In the genomic region with DNA sequence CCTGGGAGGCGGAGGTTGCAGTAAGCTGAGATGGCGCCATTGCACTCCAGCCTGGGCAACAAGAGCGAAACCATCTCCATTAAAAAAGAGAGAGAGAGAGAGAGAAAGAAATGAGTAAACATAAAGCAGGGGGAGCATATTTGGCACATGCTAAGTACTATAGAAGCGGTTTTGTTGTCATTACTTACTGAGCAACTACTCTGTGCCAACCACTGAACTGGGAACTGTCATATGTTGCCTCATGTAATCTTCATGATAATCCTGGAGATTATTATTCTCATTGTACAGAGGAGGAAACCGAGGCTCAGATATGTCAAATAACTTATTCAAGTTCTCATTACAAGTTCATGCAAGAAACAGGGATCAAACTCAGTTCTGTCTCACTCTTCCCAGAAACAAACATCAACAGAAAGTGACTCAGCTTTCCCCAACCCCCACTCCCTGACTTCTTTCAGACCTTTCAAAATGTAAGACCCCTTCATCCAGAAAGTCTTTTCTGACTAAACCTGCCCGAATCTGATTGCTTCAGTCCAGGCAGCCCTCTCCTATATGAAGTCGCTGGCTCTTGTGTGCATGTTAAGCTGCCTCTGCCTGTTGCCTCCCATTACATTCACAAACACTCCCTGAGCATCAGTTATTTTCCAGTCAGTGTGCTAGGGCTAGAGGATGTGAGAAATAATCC, we compare ENCODE assay signal across 24 cellular contexts. TPM values are rescaled to one million over a fixed set of nuclear protein-coding genes. Genes with fewer than 3 reads are reported as not detected.
DNase-seq lines count a peak whose midpoint lies in the region; ATAC-seq and TF ChIP-seq lines count a peak whose summit lies in the region.
"Had no signal": no experiment of that assay in that cellular context is flagged by ENCODE, and none has a peak within 500 bp of the region (broad histone marks: within the 10 kb centered on the region; RNA-seq: fewer than 3 reads in every experiment).

No MANE protein-coding gene starts in this region.

- H4K8ac ChIP-seq in mesenchymal stem cell (ENCODE audit: low read length) = no peak overlapping the region

- H3K27me3 Mint-ChIP-seq in MCF 10A (ENCODE audit: insufficient read depth, unreplicated experiment) = no peaks in the 10 kb centered on the region
- H3K27me3 Mint-ChIP-seq in activated T-helper 17 cell treated with anti-CD3 and anti-CD28 coated beads, Interleukin-2, amount 50 U/mL, for 72 hours = no peaks in the 10 kb centered on the region

- peaks cover 100% of the 10 kb centered on the region for H3K36me3 Mint-ChIP-seq in MCF 10A (ENCODE audit: insufficient read depth, unreplicated experiment)
- H3K36me3 Mint-ChIP-seq in activated T-helper 17 cell treated with anti-CD3 and anti-CD28 coated beads, Interleukin-2, amount 50 U/mL, for 72 hours (ENCODE audit: low read depth) = no peaks in the 10 kb centered on the region

- no peak overlapping the region for H3K23ac ChIP-seq in mesenchymal stem cell (ENCODE audit: low read length in 2 of 2)

- H3K27me3 ChIP-seq in breast epithelium (no peaks in the 10 kb centered on the region), mesenchymal stem cell (ENCODE audit: control insufficient read depth in 1 of 2, insufficient read depth in 1 of 2, low read length in 2 of 2) (no peaks in the 10 kb centered on the region)

- 88% methylated on average over 6 of the region's 7 CpGs for WGBS in mesenchymal stem cell

- intact Hi-C loops in MCF 10A (cut with micrococcal nuclease) = no loop called here
- intact Hi-C loops in breast epithelium (cut with DNase I; ENCODE audit: low total_unique reads) = no loop called here

- H2AK5ac ChIP-seq in mesenchymal stem cell (ENCODE audit: low read length, severe bottlenecking) = no peak overlapping the region

- DNase-seq in MCF 10A (ENCODE audit: unreplicated experiment) (no peak), breast epithelium (ENCODE audit: low spot score in 2 of 2) (no peak), mesenchymal stem cell (peak; percentile 43), amniotic stem cell (lab: John Stamatoyannopoulos, UW) (no peak), NCI-H2196 treated with DMSO at 0.1 percent for 48 hours (lab: John Stamatoyannopoulos, UW; ENCODE audit: unreplicated experiment) (no peak), NCI-H1694 (lab: John Stamatoyannopoulos, UW) (no peak)
- DNase-seq: ACHN; DMS 273 treated with DMSO at 0.1 percent for 48 hours; GDM1; NCI-H1048; NCI-H1436; NCI-H2029 treated with DMSO at 0.1 percent for 48 hours; NCI-H2171; NCI-H446 treated with DMSO at 0.1 percent for 48 hours; NCI-H69; NK-92 treated with Interleukin-12 subunit alpha and Interleukin-12 subunit beta, amount 100 ng/mL, for 24 hours; SHP77 treated with DMSO at 0.1 percent for 48 hours; SK-N-SH had no signal

- H3K4ac ChIP-seq in mesenchymal stem cell (ENCODE audit: low read depth in 1 of 2, low read length in 2 of 2) = no peak overlapping the region

- CTCF ChIA-PET in MCF 10A (lab: Yijun Ruan, JAX) = interaction anchor here (0.7 to 10.9 kb wide), 16 partner anchors 10 to 169 kb away, joined by 3 to 140 read pairs (median 7); a partner anchor contains a TSS

- no peak overlapping the region for H2BK5ac ChIP-seq in mesenchymal stem cell (ENCODE audit: low read depth, low read length, poor library complexity, severe bottlenecking)

- TF ChIP-seq POLR2A in breast epithelium (IDR thresholded peaks at IDR 0.05) = no peak

- no peak overlapping the region for H4K91ac ChIP-seq in mesenchymal stem cell (ENCODE audit: low read length)

- no peak overlapping the region for H2BK120ac ChIP-seq in mesenchymal stem cell (ENCODE audit: low read depth, low read length)

- no peak overlapping the region for H2BK12ac ChIP-seq in mesenchymal stem cell (ENCODE audit: low read length in 2 of 2)

- POLR2A ChIA-PET in MCF 10A (lab: Yijun Ruan, JAX) = interaction anchor here (1.1 to 5.9 kb wide), 9 partner anchors 10 to 61 kb away, joined by 3 to 52 read pairs (median 3); no protein-coding TSS in a partner anchor

- H3K27ac Mint-ChIP-seq in MCF 10A (ENCODE audit: low read depth, unreplicated experiment) = no peak overlapping the region
- peak overlapping the region; percentile 52 for H3K27ac Mint-ChIP-seq in activated T-helper 17 cell treated with anti-CD3 and anti-CD28 coated beads, Interleukin-2, amount 50 U/mL, for 72 hours

- H3K4me1 ChIP-seq in breast epithelium (no peaks in the 10 kb centered on the region), mesenchymal stem cell (ENCODE audit: control insufficient read depth, insufficient read depth, low read depth, low read length) (peaks cover 28% of the 10 kb centered on the region)
- H3K4me1 ChIP-seq: HAP-1 had no signal

- no peak overlapping the region for H3K27ac ChIP-seq in breast epithelium
- H3K27ac ChIP-seq in mesenchymal stem cell (ENCODE audit: low read length, poor library complexity, severe bottlenecking) = no peak overlapping the region
- H3K27ac ChIP-seq: C4-2B, HL-60 had no signal

- no peak overlapping the region for H3K14ac ChIP-seq in mesenchymal stem cell (ENCODE audit: low read length in 2 of 2)

- no peak overlapping the region for H2BK15ac ChIP-seq in mesenchymal stem cell (ENCODE audit: low read depth, poor library complexity, severe bottlenecking)

- H3K4me3 Mint-ChIP-seq in MCF 10A (ENCODE audit: unreplicated experiment) = no peak overlapping the region
- H3K4me3 Mint-ChIP-seq in activated T-helper 17 cell treated with anti-CD3 and anti-CD28 coated beads, Interleukin-2, amount 50 U/mL, for 72 hours = peak overlapping the region; percentile 10

- ATAC-seq in activated T-helper 17 cell treated with anti-CD3 and anti-CD28 coated beads, Interleukin-2, amount 50 U/mL, for 72 hours (replicated peaks) = peak; percentile 45

- H3K36me3 ChIP-seq in breast epithelium (no peaks in the 10 kb centered on the region), mesenchymal stem cell (ENCODE audit: control insufficient read depth in 1 of 2, insufficient read depth in 2 of 2, low read depth in 1 of 2, low read length in 2 of 2) (peaks cover 0 to 3% of the 10 kb centered on the region in 2 experiments)
- H3K36me3 ChIP-seq: HAP-1 had no signal

- H3K4me3 ChIP-seq in breast epithelium (no peak overlapping the region), mesenchymal stem cell (ENCODE audit: insufficient read depth in 1 of 2, low read depth in 1 of 2, low read length in 2 of 2) (no peak overlapping the region)
- H3K4me3 ChIP-seq: HAP-1 had no signal

- no peak overlapping the region for H2AFZ ChIP-seq in mesenchymal stem cell (ENCODE audit: low read depth, low read length)

- H3K4me2 ChIP-seq in mesenchymal stem cell (ENCODE audit: low read length, poor library complexity, severe bottlenecking) = no peak overlapping the region
- H3K4me2 ChIP-seq: SK-N-SH had no signal

- H3K18ac ChIP-seq in mesenchymal stem cell (ENCODE audit: low read depth in 1 of 2, low read length in 2 of 2) = no peak overlapping the region

- TF ChIP-seq CTCF in MCF 10A (IDR thresholded peaks at IDR 0.05; ENCODE audit: unreplicated experiment) (no peak), breast epithelium (IDR thresholded peaks at IDR 0.05) (no peak)

- H3K9me3 Mint-ChIP-seq in MCF 10A (ENCODE audit: unreplicated experiment) = no peaks in the 10 kb centered on the region
- H3K9me3 Mint-ChIP-seq in activated T-helper 17 cell treated with anti-CD3 and anti-CD28 coated beads, Interleukin-2, amount 50 U/mL, for 72 hours = no peaks in the 10 kb centered on the region

- no peak overlapping the region for H3K9ac ChIP-seq in mesenchymal stem cell (ENCODE audit: low read length)
- H3K9ac ChIP-seq: SK-N-SH had no signal

- H3K4me1 Mint-ChIP-seq in MCF 10A (ENCODE audit: insufficient read depth, unreplicated experiment) = peaks cover 36% of the 10 kb centered on the region
- peaks cover 5% of the 10 kb centered on the region for H3K4me1 Mint-ChIP-seq in activated T-helper 17 cell treated with anti-CD3 and anti-CD28 coated beads, Interleukin-2, amount 50 U/mL, for 72 hours

- no peaks in the 10 kb centered on the region for H3K79me1 ChIP-seq in mesenchymal stem cell (replicated peaks; ENCODE audit: low read length, poor library complexity, severe bottlenecking)

- H3K9me3 ChIP-seq in breast epithelium (no peaks in the 10 kb centered on the region), mesenchymal stem cell (ENCODE audit: control insufficient read depth, low read length) (no peaks in the 10 kb centered on the region)
- H3K9me3 ChIP-seq: HAP-1, SK-N-SH had no signal

- BruUV-seq in MCF 10A (replicated peaks; lab: Mats Ljungman, UMichigan) = TSS peak; percentile 11

RNA-seq across cellular contexts. Expression of a gene that starts 23.5 kb away (rescaled TPM):
- total RNA-seq in MCF 10A (2022) (999 and 1,572 TPM in 2 replicates), breast epithelium (10 to 100 TPM; 23.9 to 48.0 (median 35.6) TPM)
- 10 to 100 TPM in 1 of 2 donors, 1 to 10 TPM in 1; 7.2 to 11.9 TPM for total RNA-seq in activated T-helper 17 cell treated with anti-CD3 and anti-CD28 coated beads, Interleukin-2, amount 50 U/mL, for 72 hours
- polyA plus RNA-seq in mesenchymal stem cell (2013, experiment 1 of 2) = 8.7 TPM
- 8.5 TPM for polyA plus RNA-seq in mesenchymal stem cell (2013, experiment 2 of 2)

RNA-seq across cellular contexts. Expression of a gene that starts 45.2 kb away (rescaled TPM):
- total RNA-seq in MCF 10A (2022) (not detected in 2 replicates), breast epithelium (1 to 10 TPM in 1 of 3 donors, under 1 TPM in 1, not detected in 1; 0.16 to 1.8 TPM)
- total RNA-seq in activated T-helper 17 cell treated with anti-CD3 and anti-CD28 coated beads, Interleukin-2, amount 50 U/mL, for 72 hours = under 1 TPM in 1 of 2 donors, not detected in 1; 0.21 TPM
- 12.0 TPM for polyA plus RNA-seq in mesenchymal stem cell (2013, experiment 1 of 2)
- 12.0 TPM for polyA plus RNA-seq in mesenchymal stem cell (2013, experiment 2 of 2)
- total RNA-seq: HT1080, OCI-LY7 had no signal

RNA-seq across cellular contexts. Expression of a gene that starts 46.5 kb away (rescaled TPM):
- total RNA-seq in MCF 10A (2022) (not detected in 2 replicates), breast epithelium (1,000 to 10,000 TPM in 1 of 3 donors, 100 to 1,000 TPM in 2; 198 to 1,307 (median 636) TPM)
- total RNA-seq in activated T-helper 17 cell treated with anti-CD3 and anti-CD28 coated beads, Interleukin-2, amount 50 U/mL, for 72 hours = 10 to 100 TPM; 16.1 to 17.1 TPM
- 81.8 TPM for polyA plus RNA-seq in mesenchymal stem cell (2013, experiment 1 of 2)
- polyA plus RNA-seq in mesenchymal stem cell (2013, experiment 2 of 2) = 81.6 TPM
- total RNA-seq: HT1080, OCI-LY7 had no signal

Comparison
In these comparisons a context has a peak if more than half of its experiments do, and no peak if none do; other contexts are left out.
1. RNA of a gene that starts 23.5 kb away (total RNA-seq): 999 to 1,572 TPM in MCF 10A; 23.9 to 48.0 TPM in breast epithelium and 7.2 to 11.9 TPM in activated T-helper 17 cell treated with anti-CD3 and anti-CD28 coated beads, Interleukin-2, amount 50 U/mL, for 72 hours; every median in the first group is over 10 times any median in the second.
2. RNA of a gene that starts 46.5 kb away (total RNA-seq): 198 to 1,307 TPM in breast epithelium and 16.1 to 17.1 TPM in activated T-helper 17 cell treated with anti-CD3 and anti-CD28 coated beads, Interleukin-2, amount 50 U/mL, for 72 hours; not detected in MCF 10A; every median in the first group is over 10 times any median in the second.